ENCODE assay signal across 19 cellular contexts in the genomic region with DNA sequence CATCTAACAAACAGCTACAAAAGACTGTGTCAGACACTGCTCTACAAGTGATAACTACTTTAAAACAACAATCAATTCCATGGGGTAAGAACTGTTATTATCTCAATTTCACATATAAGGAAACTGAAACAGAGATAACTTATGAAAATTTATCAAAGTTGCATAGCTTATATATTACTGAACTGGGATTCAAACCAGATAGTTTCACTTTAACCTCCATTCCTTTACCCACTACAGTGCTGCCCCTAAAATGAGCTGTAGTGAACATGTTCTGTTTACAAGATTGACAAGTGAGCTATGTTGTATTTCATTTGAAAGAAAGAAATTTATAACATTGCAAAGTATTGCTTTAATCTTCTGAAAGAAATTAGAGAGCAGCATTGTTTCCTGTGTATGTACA. TPM values are rescaled to one million over a fixed set of nuclear protein-coding genes. Genes with fewer than 3 reads are reported as not detected.
A peak's percentile ranks its signal among the peaks of the same experiment; 100 is the strongest.
DNase-seq lines count a peak whose midpoint lies in the region; ATAC-seq and TF ChIP-seq lines count a peak whose summit lies in the region.
"Had no signal": no experiment of that assay in that cellular context is flagged by ENCODE, and none has a peak within 500 bp of the region (broad histone marks: within the 10 kb centered on the region; RNA-seq: fewer than 3 reads in every experiment).

No MANE protein-coding gene starts in this region.

- H3K79me2 ChIP-seq in OCI-LY1 (ENCODE audit: insufficient read depth, low read length): no peaks in the 10 kb centered on the region

- no peaks in the 10 kb centered on the region for H3K36me3 Mint-ChIP-seq in activated CD8-positive, alpha-beta memory T cell treated with anti-CD3 and anti-CD28 coated beads, Interleukin-2, amount 10 ng/mL, durations not matched to agents 7 days and 5 days
- no peaks in the 10 kb centered on the region for H3K36me3 Mint-ChIP-seq in stimulated activated effector memory CD8-positive, alpha-beta T cell treated with anti-CD3 and anti-CD28 coated beads, Interleukin-12 subunit alpha, Interleukin-12 subunit beta, amount 100 ng/mL, for 72 hours
- no peaks in the 10 kb centered on the region for H3K36me3 Mint-ChIP-seq in activated T-helper 1 cell treated with anti-CD3 and anti-CD28 coated beads, Interleukin-12 subunit alpha, Interleukin-12 subunit beta, Interleukin-2, Interleukin-4 antibody, amounts not matched to agents 30 ng/mL and 10 ng/mL and 1 ng/mL, durations not matched to agents 14 hours and 24 hours and 36 hours (ENCODE audit: low read depth)
- H3K36me3 Mint-ChIP-seq: CD14-positive monocyte; CD4-positive, alpha-beta memory T cell had no signal

- H3K4me1 ChIP-seq in OCI-LY1 (ENCODE audit: insufficient read depth, low read length, severe bottlenecking): no peaks in the 10 kb centered on the region
- no peaks in the 10 kb centered on the region for H3K4me1 ChIP-seq in right atrium auricular region
- H3K4me1 ChIP-seq: BLaER1 had no signal

- peak; percentile 53 for ATAC-seq in activated CD8-positive, alpha-beta memory T cell treated with anti-CD3 and anti-CD28 coated beads, Interleukin-2, amount 10 ng/mL, durations not matched to agents 7 days and 5 days
- ATAC-seq in GM18867 (IDR thresholded peaks at IDR 0.05; ENCODE audit: unreplicated experiment): peak; percentile 59
- ATAC-seq in stimulated activated effector memory CD8-positive, alpha-beta T cell treated with anti-CD3 and anti-CD28 coated beads, Interleukin-12 subunit alpha, Interleukin-12 subunit beta, amount 100 ng/mL, for 72 hours: peak; percentile 34
- ATAC-seq: GM23338 had no signal

- peaks cover 16% of the 10 kb centered on the region for H3K4me1 Mint-ChIP-seq in activated CD8-positive, alpha-beta memory T cell treated with anti-CD3 and anti-CD28 coated beads, Interleukin-2, amount 10 ng/mL, durations not matched to agents 7 days and 5 days
- H3K4me1 Mint-ChIP-seq in stimulated activated effector memory CD8-positive, alpha-beta T cell treated with anti-CD3 and anti-CD28 coated beads, Interleukin-12 subunit alpha, Interleukin-12 subunit beta, amount 100 ng/mL, for 72 hours: no peaks in the 10 kb centered on the region
- no peaks in the 10 kb centered on the region for H3K4me1 Mint-ChIP-seq in activated T-helper 1 cell treated with anti-CD3 and anti-CD28 coated beads, Interleukin-12 subunit alpha, Interleukin-12 subunit beta, Interleukin-2, Interleukin-4 antibody, amounts not matched to agents 30 ng/mL and 10 ng/mL and 1 ng/mL, durations not matched to agents 14 hours and 24 hours and 36 hours (ENCODE audit: low read depth)
- H3K4me1 Mint-ChIP-seq: CD14-positive monocyte; CD4-positive, alpha-beta memory T cell had no signal

- peaks cover 34% of the 10 kb centered on the region for H3K27me3 Mint-ChIP-seq in activated CD8-positive, alpha-beta memory T cell treated with anti-CD3 and anti-CD28 coated beads, Interleukin-2, amount 10 ng/mL, durations not matched to agents 7 days and 5 days
- H3K27me3 Mint-ChIP-seq in activated T-helper 1 cell treated with anti-CD3 and anti-CD28 coated beads, Interleukin-12 subunit alpha, Interleukin-12 subunit beta, Interleukin-2, Interleukin-4 antibody, amounts not matched to agents 30 ng/mL and 10 ng/mL and 1 ng/mL, durations not matched to agents 14 hours and 24 hours and 36 hours (ENCODE audit: insufficient read depth): peaks cover 19% of the 10 kb centered on the region

- DNase-seq in activated CD8-positive, alpha-beta memory T cell treated with anti-CD3 and anti-CD28 coated beads, Interleukin-2, amount 10 ng/mL, durations not matched to agents 7 days and 5 days: no peak
- DNase-seq in activated CD8-positive, alpha-beta memory T cell treated with anti-CD3 and anti-CD28 coated beads, Interleukin-2, amount 50 U/mL, for 4 hours: no peak
- DNase-seq in stimulated activated effector memory CD8-positive, alpha-beta T cell treated with anti-CD3 and anti-CD28 coated beads, Interleukin-12 subunit alpha, Interleukin-12 subunit beta, amount 100 ng/mL, for 72 hours (ENCODE audit: low spot score in 2 of 2): no peak
- DNase-seq in right atrium auricular region (ENCODE audit: low spot score): no peak
- DNase-seq in activated T-helper 1 cell treated with anti-CD3 and anti-CD28 coated beads, Interleukin-12 subunit alpha, Interleukin-12 subunit beta, Interleukin-2, Interleukin-4 antibody, amounts not matched to agents 30 ng/mL and 10 ng/mL and 1 ng/mL, durations not matched to agents 14 hours and 24 hours and 36 hours (ENCODE audit: low spot score): no peak
- DNase-seq: 8988T; Calu3; CD4-positive, alpha-beta memory T cell; DMS79 treated with DMSO at 0.1 percent for 48 hours; GF-D8; HCEC 1CT; IMR-90 had no signal

- H3K4me3 Mint-ChIP-seq in activated CD8-positive, alpha-beta memory T cell treated with anti-CD3 and anti-CD28 coated beads, Interleukin-2, amount 10 ng/mL, durations not matched to agents 7 days and 5 days: no peak overlapping the region
- H3K4me3 Mint-ChIP-seq in stimulated activated effector memory CD8-positive, alpha-beta T cell treated with anti-CD3 and anti-CD28 coated beads, Interleukin-12 subunit alpha, Interleukin-12 subunit beta, amount 100 ng/mL, for 72 hours: no peak overlapping the region
- H3K4me3 Mint-ChIP-seq in activated T-helper 1 cell treated with anti-CD3 and anti-CD28 coated beads, Interleukin-12 subunit alpha, Interleukin-12 subunit beta, Interleukin-2, Interleukin-4 antibody, amounts not matched to agents 30 ng/mL and 10 ng/mL and 1 ng/mL, durations not matched to agents 14 hours and 24 hours and 36 hours: no peak overlapping the region
- H3K4me3 Mint-ChIP-seq: CD14-positive monocyte; CD4-positive, alpha-beta memory T cell; GM23338 had no signal

- H3K9me3 ChIP-seq in OCI-LY1 (ENCODE audit: low read length) (no peaks in the 10 kb centered on the region), right atrium auricular region (no peaks in the 10 kb centered on the region)
- H3K9me3 ChIP-seq: BLaER1 had no signal

- H3K27me3 ChIP-seq in OCI-LY1 (ENCODE audit: insufficient read depth, low read length) (no peaks in the 10 kb centered on the region), right atrium auricular region (no peaks in the 10 kb centered on the region)
- H3K27me3 ChIP-seq: BLaER1 had no signal

- H3K9me3 Mint-ChIP-seq in activated CD8-positive, alpha-beta memory T cell treated with anti-CD3 and anti-CD28 coated beads, Interleukin-2, amount 10 ng/mL, durations not matched to agents 7 days and 5 days (ENCODE audit: low read depth): no peaks in the 10 kb centered on the region
- no peaks in the 10 kb centered on the region for H3K9me3 Mint-ChIP-seq in stimulated activated effector memory CD8-positive, alpha-beta T cell treated with anti-CD3 and anti-CD28 coated beads, Interleukin-12 subunit alpha, Interleukin-12 subunit beta, amount 100 ng/mL, for 72 hours
- H3K9me3 Mint-ChIP-seq in activated T-helper 1 cell treated with anti-CD3 and anti-CD28 coated beads, Interleukin-12 subunit alpha, Interleukin-12 subunit beta, Interleukin-2, Interleukin-4 antibody, amounts not matched to agents 30 ng/mL and 10 ng/mL and 1 ng/mL, durations not matched to agents 14 hours and 24 hours and 36 hours: no peaks in the 10 kb centered on the region
- H3K9me3 Mint-ChIP-seq: CD14-positive monocyte; CD4-positive, alpha-beta memory T cell; GM23338 had no signal

- H3K4me3 ChIP-seq in OCI-LY1 (ENCODE audit: low read depth, low read length, poor library complexity, severe bottlenecking) (no peak overlapping the region), right atrium auricular region (no peak overlapping the region)
- H3K4me3 ChIP-seq: BLaER1, GM23338 had no signal

- no peak overlapping the region for H3K27ac ChIP-seq in OCI-LY1 (ENCODE audit: low read depth, low read length, poor library complexity, severe bottlenecking)
- H3K27ac ChIP-seq in right atrium auricular region: no peak overlapping the region
- H3K27ac ChIP-seq: BLaER1, HL-60 had no signal

- H3F3A ChIP-seq in OCI-LY1 (ENCODE audit: insufficient read depth, low read length): no peaks in the 10 kb centered on the region

- H3K9ac ChIP-seq in OCI-LY1 (ENCODE audit: low read length): no peak overlapping the region
- H3K9ac ChIP-seq: BLaER1 had no signal

- H2AFZ ChIP-seq in OCI-LY1 (ENCODE audit: low read length): 0 out of 2 replicates have a peak overlapping the region, but pooled peaks have one; percentile 47
- H2AFZ ChIP-seq: GM23338 had no signal

- no peaks in the 10 kb centered on the region for H3K9me2 ChIP-seq in OCI-LY1 (ENCODE audit: low read depth, low read length)

- intact Hi-C loops in activated T-helper 1 cell treated with anti-CD3 and anti-CD28 coated beads, Interleukin-12 subunit alpha, Interleukin-12 subunit beta, Interleukin-2, Interleukin-4 antibody, amounts not matched to agents 30 ng/mL and 10 ng/mL and 1 ng/mL, durations not matched to agents 14 hours and 24 hours and 36 hours (cut with micrococcal nuclease): no loop called here

- H3K36me3 ChIP-seq in OCI-LY1 (ENCODE audit: insufficient read depth, low read length): no peaks in the 10 kb centered on the region
- H3K36me3 ChIP-seq in right atrium auricular region: no peaks in the 10 kb centered on the region
- H3K36me3 ChIP-seq: BLaER1 had no signal

- no peaks in the 10 kb centered on the region for H4K20me1 ChIP-seq in OCI-LY1 (ENCODE audit: insufficient read depth, low read length)
- H4K20me1 ChIP-seq: BLaER1 had no signal

- no peak overlapping the region for H3K4me2 ChIP-seq in OCI-LY1 (ENCODE audit: low read length)
- H3K4me2 ChIP-seq: BLaER1, GM23338 had no signal

- TF ChIP-seq CTCF in OCI-LY1 (IDR thresholded peaks at IDR 0.05; ENCODE audit: low read length): no peak
- no peak for TF ChIP-seq CTCF in right atrium auricular region (IDR thresholded peaks at IDR 0.05)

- H3K27ac Mint-ChIP-seq in activated CD8-positive, alpha-beta memory T cell treated with anti-CD3 and anti-CD28 coated beads, Interleukin-2, amount 10 ng/mL, durations not matched to agents 7 days and 5 days: no peak overlapping the region
- H3K27ac Mint-ChIP-seq in stimulated activated effector memory CD8-positive, alpha-beta T cell treated with anti-CD3 and anti-CD28 coated beads, Interleukin-12 subunit alpha, Interleukin-12 subunit beta, amount 100 ng/mL, for 72 hours: no peak overlapping the region
- no peak overlapping the region for H3K27ac Mint-ChIP-seq in activated T-helper 1 cell treated with anti-CD3 and anti-CD28 coated beads, Interleukin-12 subunit alpha, Interleukin-12 subunit beta, Interleukin-2, Interleukin-4 antibody, amounts not matched to agents 30 ng/mL and 10 ng/mL and 1 ng/mL, durations not matched to agents 14 hours and 24 hours and 36 hours
- H3K27ac Mint-ChIP-seq: CD14-positive monocyte; CD4-positive, alpha-beta memory T cell; GM23338 had no signal

- CTCF ChIA-PET in activated CD8-positive, alpha-beta memory T cell treated with anti-CD3 and anti-CD28 coated beads, Interleukin-2, amount 10 ng/mL, durations not matched to agents 7 days and 5 days (lab: Charles Lee): interaction anchor here (2.5 to 4.7 kb wide), 2 partner anchors 13 to 55 kb away, joined by 11 to 16 read pairs; partner anchors contain the start of gene GCG

RNA-seq across cellular contexts. Expression of gene GCG, which starts 14.1 kb away (rescaled TPM):
- total RNA-seq in activated CD8-positive, alpha-beta memory T cell treated with anti-CD3 and anti-CD28 coated beads, Interleukin-2, amount 10 ng/mL, durations not matched to agents 7 days and 5 days: not detected
- not detected for total RNA-seq in right atrium auricular region
- total RNA-seq in activated T-helper 1 cell treated with anti-CD3 and anti-CD28 coated beads, Interleukin-12 subunit alpha, Interleukin-12 subunit beta, Interleukin-2, Interleukin-4 antibody, amounts not matched to agents 30 ng/mL and 10 ng/mL and 1 ng/mL, durations not matched to agents 14 hours and 24 hours and 36 hours: not detected in 2 replicates
- total RNA-seq: A673; Calu3; CD4-positive, alpha-beta memory T cell; GM23338; IMR-90 had no signal
